ENCODE assay signal across 9 cellular contexts in genomic region chr19:16367269-16367683, GRCh38. TPM values are rescaled to one million over a fixed set of nuclear protein-coding genes. Genes with fewer than 3 reads are reported as not detected.
A peak's percentile ranks its signal among the peaks of the same experiment; 100 is the strongest.
DNase-seq lines count a peak whose midpoint lies in the region; TF ChIP-seq lines count a peak whose summit lies in the region.
"Had no signal": no experiment of that assay in that cellular context is flagged by ENCODE, and none has a peak within 500 bp of the region (broad histone marks: within the 10 kb centered on the region; RNA-seq: fewer than 3 reads in every experiment).

No MANE protein-coding gene starts in this region.

- H3K36me3 Mint-ChIP-seq in activated naive CD8-positive, alpha-beta T cell treated with anti-CD3 and anti-CD28 coated beads for 36 hours = no peaks in the 10 kb centered on the region

- H3K36me3 ChIP-seq in suprapubic skin = no peaks in the 10 kb centered on the region

- H3K27ac Mint-ChIP-seq in activated naive CD8-positive, alpha-beta T cell treated with anti-CD3 and anti-CD28 coated beads for 36 hours = peak overlapping the region; percentile 44

- H3K4me1 Mint-ChIP-seq in activated naive CD8-positive, alpha-beta T cell treated with anti-CD3 and anti-CD28 coated beads for 36 hours = peaks cover 58% of the 10 kb centered on the region

- peak overlapping the region; percentile 34 for H3K27ac ChIP-seq in suprapubic skin

- peaks cover 36% of the 10 kb centered on the region for H3K4me1 ChIP-seq in suprapubic skin

- 81% methylated on average over 10 of the region's 10 CpGs for WGBS in suprapubic skin

- peaks cover 33% of the 10 kb centered on the region for H3K27me3 Mint-ChIP-seq in activated naive CD8-positive, alpha-beta T cell treated with anti-CD3 and anti-CD28 coated beads for 36 hours

- no peak for TF ChIP-seq EP300 in suprapubic skin (IDR thresholded peaks at IDR 0.05)

- no peaks in the 10 kb centered on the region for H3K9me3 Mint-ChIP-seq in activated naive CD8-positive, alpha-beta T cell treated with anti-CD3 and anti-CD28 coated beads for 36 hours

- no peak for TF ChIP-seq CTCF in suprapubic skin (IDR thresholded peaks at IDR 0.05)

- no peak for TF ChIP-seq POLR2A in suprapubic skin (IDR thresholded peaks at IDR 0.05)

- no peaks in the 10 kb centered on the region for H3K27me3 ChIP-seq in suprapubic skin

- peak overlapping the region; percentile 1 for H3K4me3 ChIP-seq in suprapubic skin

- no peaks in the 10 kb centered on the region for H3K9me3 ChIP-seq in suprapubic skin

- H3K4me3 Mint-ChIP-seq in activated naive CD8-positive, alpha-beta T cell treated with anti-CD3 and anti-CD28 coated beads for 36 hours = peak overlapping the region; percentile 58

- peak; percentile 62 for DNase-seq in activated gamma-delta T cell treated with Interleukin-2 at 50 U/mL for 16 hours
- DNase-seq in activated gamma-delta T cell (lab: John Stamatoyannopoulos, UW) = no peak
- DNase-seq in Kasumi-1 (lab: John Stamatoyannopoulos, UW) = peak; percentile 35 to 51
- peak; percentile 62 for DNase-seq in activated naive CD8-positive, alpha-beta T cell treated with anti-CD3 and anti-CD28 coated beads for 36 hours
- no peak for DNase-seq in suprapubic skin (ENCODE audit: low spot score in 2 of 2)
- no peak for DNase-seq in NCI-H2171 treated with DMSO at 0.1 percent for 48 hours (lab: John Stamatoyannopoulos, UW)
- DNase-seq in NCI-H748 treated with DMSO at 0.1 percent for 48 hours (lab: John Stamatoyannopoulos, UW) = no peak
- DNase-seq in NCI-H345 (lab: John Stamatoyannopoulos, UW) = no peak
- DNase-seq: mesenchymal stem cell had no signal

RNA-seq across cellular contexts. Expression of gene KLF2, which starts 42.6 kb away (rescaled TPM):
- total RNA-seq in activated naive CD8-positive, alpha-beta T cell treated with anti-CD3 and anti-CD28 coated beads for 36 hours = under 1 TPM; 0.18 to 0.23 TPM
- total RNA-seq in suprapubic skin = 10 to 100 TPM; 27.0 to 41.1 (median 36.9) TPM

Comparison
In these comparisons a context has a peak if more than half of its experiments do, and no peak if none do; other contexts are left out.
1. DNase-seq: peak in activated gamma-delta T cell treated with Interleukin-2 at 50 U/mL for 16 hours (single experiment), Kasumi-1 (2 of 2) and activated naive CD8-positive, alpha-beta T cell treated with anti-CD3 and anti-CD28 coated beads for 36 hours (single experiment); none in activated gamma-delta T cell (single experiment), suprapubic skin (0 of 2), NCI-H2171 treated with DMSO at 0.1 percent for 48 hours (single experiment), NCI-H748 treated with DMSO at 0.1 percent for 48 hours (single experiment) and NCI-H345 (single experiment).
2. RNA of gene KLF2, which starts 42.6 kb away (total RNA-seq): 27.0 to 41.1 TPM in suprapubic skin; 0.18 to 0.23 TPM in activated naive CD8-positive, alpha-beta T cell treated with anti-CD3 and anti-CD28 coated beads for 36 hours; every median in the first group is over 10 times any median in the second.